18 cellular contexts compared by ENCODE assay signal in genomic region chr1:6300342-6301141, GRCh38. TPM values are rescaled to one million over a fixed set of nuclear protein-coding genes. Genes with fewer than 3 reads are reported as not detected.
DNase-seq lines count a peak whose midpoint lies in the region; TF ChIP-seq lines count a peak whose summit lies in the region.
"Had no signal": no experiment of that assay in that cellular context is flagged by ENCODE, and none has a peak within 500 bp of the region (broad histone marks: within the 10 kb centered on the region; RNA-seq: fewer than 3 reads in every experiment).

No MANE protein-coding gene starts in this region.

- no peak overlapping the region for H3K4me3 Mint-ChIP-seq in HFFc6
- no peak overlapping the region for H3K4me3 Mint-ChIP-seq in brain
- H3K4me3 Mint-ChIP-seq: activated naive CD4-positive, alpha-beta T cell treated with anti-CD3 and anti-CD28 coated beads for 36 hours; nephron progenitor cell had no signal

- no peak overlapping the region for H3K27ac ChIP-seq in thyroid gland
- H3K27ac ChIP-seq: gastroesophageal sphincter had no signal

- TF ChIP-seq CTCF in HFFc6 (IDR thresholded peaks at IDR 0.05) (no peak), brain (conservative IDR thresholded peaks at IDR 0.05) (no peak), fibroblast of mammary gland (conservative IDR thresholded peaks at IDR 0.05; ENCODE audit: control insufficient read depth, insufficient read depth, low read depth, low read length) (no peak), thyroid gland (IDR thresholded peaks at IDR 0.05) (no peak)

- H3K4me1 Mint-ChIP-seq in HFFc6 (ENCODE audit: low read depth) (peaks cover 36% of the 10 kb centered on the region), brain (peaks cover 41% of the 10 kb centered on the region)
- H3K4me1 Mint-ChIP-seq: nephron progenitor cell had no signal

- no peaks in the 10 kb centered on the region; the same call in 1 of the 2 replicates for H3K27me3 Mint-ChIP-seq in HFFc6 (ENCODE audit: insufficient read depth)
- no peaks in the 10 kb centered on the region for H3K27me3 Mint-ChIP-seq in brain

- H3K36me3 Mint-ChIP-seq in HFFc6 (ENCODE audit: low read depth): peaks cover 4% of the 10 kb centered on the region; the same call in 1 of the 2 replicates
- peaks cover 34% of the 10 kb centered on the region for H3K36me3 Mint-ChIP-seq in brain

- H3K36me3 ChIP-seq in skeletal muscle satellite cell (ENCODE audit: insufficient read depth, low read length): no peaks in the 10 kb centered on the region
- no peaks in the 10 kb centered on the region for H3K36me3 ChIP-seq in thyroid gland
- H3K36me3 ChIP-seq: gastroesophageal sphincter had no signal

- H3K9me3 ChIP-seq in skeletal muscle satellite cell (replicated peaks; ENCODE audit: low read length) (no peaks in the 10 kb centered on the region), thyroid gland (no peaks in the 10 kb centered on the region)
- H3K9me3 ChIP-seq: Caco-2, gastroesophageal sphincter had no signal

- WGBS in thyroid gland, 2 donors: 88 to 95% methylated on average over 29 to 33 of the region's 33 CpGs

- H3K27me3 ChIP-seq in skeletal muscle satellite cell (ENCODE audit: control insufficient read depth, insufficient read depth, low read length) (no peaks in the 10 kb centered on the region), thyroid gland (no peaks in the 10 kb centered on the region)
- H3K27me3 ChIP-seq: gastroesophageal sphincter had no signal

- DNase-seq in HFFc6 (no peak), fibroblast of mammary gland (ENCODE audit: low read depth) (peak; percentile 19), SIG-M5 (lab: John Stamatoyannopoulos, UW) (no peak), COLO668 (lab: John Stamatoyannopoulos, UW; ENCODE audit: unreplicated experiment) (no peak), thyroid gland (no peak)
- DNase-seq in activated CD8-positive, alpha-beta memory T cell treated with anti-CD3 and anti-CD28 coated beads for 24 hours: no peak
- DNase-seq: activated CD4-positive, alpha-beta T cell treated with anti-CD3 and anti-CD28 coated beads for 4 hours; activated naive CD4-positive, alpha-beta T cell treated with anti-CD3 and anti-CD28 coated beads for 36 hours; AML-193; Caco-2; GOT3; NCI-H1436; NCI-H226; nephron progenitor cell had no signal

- no peaks in the 10 kb centered on the region for H3K9me3 Mint-ChIP-seq in HFFc6
- no peaks in the 10 kb centered on the region for H3K9me3 Mint-ChIP-seq in brain
- H3K9me3 Mint-ChIP-seq: activated naive CD4-positive, alpha-beta T cell treated with anti-CD3 and anti-CD28 coated beads for 36 hours had no signal

- intact Hi-C loops in thyroid gland (cut with DNase I): no loop called here

- H3K4me3 ChIP-seq in fibroblast of mammary gland (ENCODE audit: control insufficient read depth, low read depth, low read length) (no peak overlapping the region), skeletal muscle satellite cell (ENCODE audit: low read length) (no peak overlapping the region), thyroid gland (replicated peaks in 1 of 3) (no peak overlapping the region)
- H3K4me3 ChIP-seq: gastroesophageal sphincter, lung had no signal

- H3K27ac Mint-ChIP-seq in HFFc6 (peak overlapping the region; percentile 81; the same call in 1 of the 2 replicates), brain (peak overlapping the region; percentile 19 to 78 (median 53))
- H3K27ac Mint-ChIP-seq: activated naive CD4-positive, alpha-beta T cell treated with anti-CD3 and anti-CD28 coated beads for 36 hours had no signal

- H3K4me2 ChIP-seq in skeletal muscle satellite cell (ENCODE audit: low read length): no peak overlapping the region

- H3K9ac ChIP-seq in skeletal muscle satellite cell (ENCODE audit: low read depth, low read length): peak overlapping the region; percentile 26

- H3K4me1 ChIP-seq in skeletal muscle satellite cell (ENCODE audit: control insufficient read depth, insufficient read depth, low read length) (peaks cover 10% of the 10 kb centered on the region), thyroid gland (no peaks in the 10 kb centered on the region)
- H3K4me1 ChIP-seq: Caco-2, gastroesophageal sphincter had no signal

- TF ChIP-seq POLR2A in thyroid gland (IDR thresholded peaks at IDR 0.05): no peak

RNA-seq across cellular contexts. Expression of gene GPR153, which starts 39.6 kb away (rescaled TPM):
- 1 to 10 TPM; 6.0 to 7.9 (median 7.2) TPM for total RNA-seq in HFFc6 (2021; fragmentation: NEBNext Ultra II Directional; extraction: Animal tissue kit (Norgen Biotek cat#: 25700))
- 4.4 TPM for polyA plus RNA-seq in brain (ENCODE audit: insufficient read depth, low read depth, low replicate concordance)
- 4.1 and 9.2 TPM in 2 replicates for total RNA-seq in skeletal muscle satellite cell (2012; rRNA removed)
- total RNA-seq in thyroid gland: 1 to 10 TPM in 3 of 4 donors, under 1 TPM in 1; 0.78 to 3.2 (median 1.5) TPM

RNA-seq across cellular contexts. Expression of gene HES3, which starts 56.6 kb away (rescaled TPM):
- not detected for total RNA-seq in HFFc6 (2021; fragmentation: NEBNext Ultra II Directional; extraction: Animal tissue kit (Norgen Biotek cat#: 25700))
- polyA plus RNA-seq in brain (ENCODE audit: insufficient read depth, low read depth, low replicate concordance): not detected
- total RNA-seq in skeletal muscle satellite cell (2012; rRNA removed): not detected in 2 replicates
- total RNA-seq in thyroid gland: not detected
- total RNA-seq: activated naive CD4-positive, alpha-beta T cell treated with anti-CD3 and anti-CD28 coated beads for 36 hours; Caco-2; gastroesophageal sphincter; lung had no signal
- polyA plus RNA-seq: lung had no signal
